ENCODE assay signal across 10 cellular contexts in genomic region chr20:16491277-16491912, GRCh38.
DNase-seq lines count a peak whose midpoint lies in the region; ATAC-seq lines count a peak whose summit lies in the region.
"Had no signal": no experiment of that assay in that cellular context is flagged by ENCODE, and none has a peak within 500 bp of the region (broad histone marks: within the 10 kb centered on the region; RNA-seq: fewer than 3 reads in every experiment).

No MANE protein-coding gene starts in this region.

- peaks cover 33% of the 10 kb centered on the region for H3K4me1 Mint-ChIP-seq in dendritic cell treated with granulocyte-macrophage colony-stimulating factor and Interleukin-4, amounts not matched to agents 40 ng/mL and 50 ng/mL, for 4 days (ENCODE audit: low read depth)
- H3K4me1 Mint-ChIP-seq in stimulated activated memory B cell treated with anti-CD40 and anti-IgM and Interleukin-4, amounts not matched to agents 10 μg/mL and 1 μg/mL and 100 μg/mL, for 72 hours = peaks cover 18% of the 10 kb centered on the region

- ATAC-seq in GM18907 (IDR thresholded peaks at IDR 0.05; ENCODE audit: unreplicated experiment) (peak; percentile 83), HG02870 (IDR thresholded peaks at IDR 0.05; ENCODE audit: unreplicated experiment) (peak; percentile 72)
- ATAC-seq in stimulated activated memory B cell treated with anti-CD40 and anti-IgM and Interleukin-4, amounts not matched to agents 10 μg/mL and 1 μg/mL and 100 μg/mL, for 72 hours = peak; percentile 92

- no peaks in the 10 kb centered on the region for H3K27me3 Mint-ChIP-seq in dendritic cell treated with granulocyte-macrophage colony-stimulating factor and Interleukin-4, amounts not matched to agents 40 ng/mL and 50 ng/mL, for 4 days
- H3K27me3 Mint-ChIP-seq in stimulated activated memory B cell treated with anti-CD40 and anti-IgM and Interleukin-4, amounts not matched to agents 10 μg/mL and 1 μg/mL and 100 μg/mL, for 72 hours = no peaks in the 10 kb centered on the region
- H3K27me3 Mint-ChIP-seq: activated CD4-positive, alpha-beta memory T cell treated with anti-CD3 and anti-CD28 coated beads for 36 hours had no signal

- H3K9me3 Mint-ChIP-seq in dendritic cell treated with granulocyte-macrophage colony-stimulating factor and Interleukin-4, amounts not matched to agents 40 ng/mL and 50 ng/mL, for 4 days = no peaks in the 10 kb centered on the region
- no peaks in the 10 kb centered on the region for H3K9me3 Mint-ChIP-seq in stimulated activated memory B cell treated with anti-CD40 and anti-IgM and Interleukin-4, amounts not matched to agents 10 μg/mL and 1 μg/mL and 100 μg/mL, for 72 hours
- H3K9me3 Mint-ChIP-seq: activated CD4-positive, alpha-beta memory T cell treated with anti-CD3 and anti-CD28 coated beads for 36 hours had no signal

- H3K27ac Mint-ChIP-seq in dendritic cell treated with granulocyte-macrophage colony-stimulating factor and Interleukin-4, amounts not matched to agents 40 ng/mL and 50 ng/mL, for 4 days = peak overlapping the region; percentile 92
- no peak overlapping the region for H3K27ac Mint-ChIP-seq in stimulated activated memory B cell treated with anti-CD40 and anti-IgM and Interleukin-4, amounts not matched to agents 10 μg/mL and 1 μg/mL and 100 μg/mL, for 72 hours
- H3K27ac Mint-ChIP-seq: activated CD4-positive, alpha-beta memory T cell treated with anti-CD3 and anti-CD28 coated beads for 36 hours had no signal

- no peak for DNase-seq in DMS53 (lab: John Stamatoyannopoulos, UW)
- no peak for DNase-seq in stimulated activated naive CD4-positive, alpha-beta T cell treated with Interleukin-2 at 50 U/mL for 16 hours (lab: John Stamatoyannopoulos, UW)
- no peak for DNase-seq in NCI-H1436 treated with DMSO at 0.1 percent for 48 hours (lab: John Stamatoyannopoulos, UW)
- DNase-seq: activated CD4-positive, alpha-beta memory T cell treated with anti-CD3 and anti-CD28 coated beads for 36 hours; GF-D8; SJCRH30 had no signal

- peaks cover 27% of the 10 kb centered on the region for H3K36me3 Mint-ChIP-seq in dendritic cell treated with granulocyte-macrophage colony-stimulating factor and Interleukin-4, amounts not matched to agents 40 ng/mL and 50 ng/mL, for 4 days (ENCODE audit: low read depth)
- peaks cover 59% of the 10 kb centered on the region for H3K36me3 Mint-ChIP-seq in stimulated activated memory B cell treated with anti-CD40 and anti-IgM and Interleukin-4, amounts not matched to agents 10 μg/mL and 1 μg/mL and 100 μg/mL, for 72 hours

- intact Hi-C loops in dendritic cell treated with granulocyte-macrophage colony-stimulating factor and Interleukin-4, amounts not matched to agents 40 ng/mL and 50 ng/mL, for 4 days (cut with micrococcal nuclease) = no loop called here

- peak overlapping the region; percentile 67 for H3K4me3 Mint-ChIP-seq in dendritic cell treated with granulocyte-macrophage colony-stimulating factor and Interleukin-4, amounts not matched to agents 40 ng/mL and 50 ng/mL, for 4 days
- no peak overlapping the region for H3K4me3 Mint-ChIP-seq in stimulated activated memory B cell treated with anti-CD40 and anti-IgM and Interleukin-4, amounts not matched to agents 10 μg/mL and 1 μg/mL and 100 μg/mL, for 72 hours
- H3K4me3 Mint-ChIP-seq: activated CD4-positive, alpha-beta memory T cell treated with anti-CD3 and anti-CD28 coated beads for 36 hours had no signal
